Comparison of ENCODE assay signal across 1 cellular context in genomic region chr19:4096049-4096892, GRCh38.
TF ChIP-seq lines count a peak whose summit lies in the region.

No MANE protein-coding gene starts in this region.

TF ChIP-seq in HepG2, 621 proteins besides CTCF, POLR2A, EP300 and RAD21:
- no peak for TF ChIP-seq ESRRA (CRISPR knock-in tag; IDR thresholded peaks at IDR 0.05; ENCODE audit: low read depth)
- TF ChIP-seq ZSCAN30 (CRISPR knock-in tag; IDR thresholded peaks at IDR 0.05): no peak
- no peak for TF ChIP-seq ZNF549 (CRISPR knock-in tag; IDR thresholded peaks at IDR 0.05)
- TF ChIP-seq POLR2G (IDR thresholded peaks at IDR 0.05; ENCODE audit: low read depth, low read length): peak; percentile 28; the same call in 1 of the 2 replicates
- TF ChIP-seq, protein P1, sequence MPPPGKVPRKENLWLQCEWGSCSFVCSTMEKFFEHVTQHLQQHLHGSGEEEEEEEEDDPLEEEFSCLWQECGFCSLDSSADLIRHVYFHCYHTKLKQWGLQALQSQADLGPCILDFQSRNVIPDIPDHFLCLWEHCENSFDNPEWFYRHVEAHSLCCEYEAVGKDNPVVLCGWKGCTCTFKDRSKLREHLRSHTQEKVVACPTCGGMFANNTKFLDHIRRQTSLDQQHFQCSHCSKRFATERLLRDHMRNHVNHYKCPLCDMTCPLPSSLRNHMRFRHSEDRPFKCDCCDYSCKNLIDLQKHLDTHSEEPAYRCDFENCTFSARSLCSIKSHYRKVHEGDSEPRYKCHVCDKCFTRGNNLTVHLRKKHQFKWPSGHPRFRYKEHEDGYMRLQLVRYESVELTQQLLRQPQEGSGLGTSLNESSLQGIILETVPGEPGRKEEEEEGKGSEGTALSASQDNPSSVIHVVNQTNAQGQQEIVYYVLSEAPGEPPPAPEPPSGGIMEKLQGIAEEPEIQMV (CRISPR knock-in tag; IDR thresholded peaks at IDR 0.05; ENCODE audit: low read depth): no peak
- no peak for TF ChIP-seq E2F5 (CRISPR knock-in tag; conservative IDR thresholded peaks at IDR 0.05)
